1 cellular context compared by ENCODE assay signal in genomic region chr11:64624869-64625481, GRCh38.
TF ChIP-seq lines count a peak whose summit lies in the region.

No MANE protein-coding gene starts in this region.

TF ChIP-seq in GM23338, 12 proteins besides CTCF, POLR2A, EP300 and RAD21:
- TF ChIP-seq ZNF462 (CRISPR knock-in tag; IDR thresholded peaks at IDR 0.05): no peak
- no peak for TF ChIP-seq STAT1 (IDR thresholded peaks at IDR 0.05; ENCODE audit: unreplicated experiment)
- TF ChIP-seq ETS1 (IDR thresholded peaks at IDR 0.05): no peak
- TF ChIP-seq NANOG (IDR thresholded peaks at IDR 0.05; ENCODE audit: borderline replicate concordance): no peak
- no peak for TF ChIP-seq EZH2phosphoT487 (IDR thresholded peaks at IDR 0.05; ENCODE audit: unreplicated experiment)
- no peak for TF ChIP-seq REST (IDR thresholded peaks at IDR 0.05; ENCODE audit: unreplicated experiment)
